ENCODE assay signal across 8 cellular contexts in genomic region chr1:245155186-245156040, GRCh38. TPM values are rescaled to one million over a fixed set of nuclear protein-coding genes. Genes with fewer than 3 reads are reported as not detected.
DNase-seq lines count a peak whose midpoint lies in the region; ATAC-seq and TF ChIP-seq lines count a peak whose summit lies in the region.

No MANE protein-coding gene starts in this region.

- peaks cover 8% of the 10 kb centered on the region for H3K36me3 Mint-ChIP-seq in glutamatergic neuron (ENCODE audit: unreplicated experiment)

- peak overlapping the region; percentile 92 for H3K4me3 Mint-ChIP-seq in glutamatergic neuron (ENCODE audit: unreplicated experiment)

- intact Hi-C loops in prostate gland (cut with DNase I), result loop anchor here (2.0 to 5.0 kb wide), 4 partner anchors 225 to 1297 kb away; no protein-coding TSS in a partner anchor

- H3K4me3 ChIP-seq in LNCaP clone FGC (ENCODE audit: low read depth, low read length), result peak overlapping the region; percentile 45; the same call in 1 of the 2 replicates
- H3K4me3 ChIP-seq in prostate gland, result peak overlapping the region; percentile 41 to 44

- TF ChIP-seq CTCF in LNCaP clone FGC (IDR thresholded peaks at IDR 0.05; ENCODE audit: control insufficient read depth, extremely low read depth, insufficient read depth), result no peak
- TF ChIP-seq CTCF in glutamatergic neuron (IDR thresholded peaks at IDR 0.05; ENCODE audit: partially characterized antibody, unreplicated experiment), result no peak
- peak in 1 of 4 experiments; percentile 12 for TF ChIP-seq CTCF in prostate gland (IDR thresholded peaks at IDR 0.05)
- TF ChIP-seq CTCF in omental fat pad (IDR thresholded peaks at IDR 0.05), result no peak

- DNase-seq in EL (peak; percentile 34), LNCaP clone FGC (ENCODE audit: low read depth) (no peak), glutamatergic neuron (peak; percentile 35), prostate gland (ENCODE audit: low spot score) (no peak), omental fat pad (ENCODE audit: low spot score) (no peak)
- DNase-seq in activated CD8-positive, alpha-beta memory T cell treated with anti-CD3 and anti-CD28 coated beads for 24 hours, result peak; percentile 63

- no peak overlapping the region for H3K27ac Mint-ChIP-seq in glutamatergic neuron (ENCODE audit: unreplicated experiment)

- H3K9me3 Mint-ChIP-seq in glutamatergic neuron (ENCODE audit: unreplicated experiment), result peaks cover 6% of the 10 kb centered on the region

- no peaks in the 10 kb centered on the region for H3K9me3 ChIP-seq in prostate gland

- no peak for TF ChIP-seq POLR2A in prostate gland (IDR thresholded peaks at IDR 0.05)

- H3K27me3 Mint-ChIP-seq in glutamatergic neuron (ENCODE audit: unreplicated experiment), result peaks cover 7% of the 10 kb centered on the region

- under 1% methylated on average over 59 of the region's 59 CpGs for WGBS in prostate gland

- no peaks in the 10 kb centered on the region for H3K27me3 ChIP-seq in prostate gland (replicated peaks; ENCODE audit: insufficient read depth)

- H3K4me1 Mint-ChIP-seq in glutamatergic neuron (ENCODE audit: low read depth, unreplicated experiment), result peaks cover 2% of the 10 kb centered on the region

- H3K36me3 ChIP-seq in prostate gland, result no peaks in the 10 kb centered on the region

- H3K27ac ChIP-seq in prostate gland, result no peak overlapping the region

- H3K4me1 ChIP-seq in prostate gland (replicated peaks), result peaks cover 12% of the 10 kb centered on the region

- ATAC-seq in omental fat pad (ENCODE audit: low FRiP score) (no peak), GM18873 (IDR thresholded peaks at IDR 0.05; ENCODE audit: low FRiP score, unreplicated experiment) (no peak), HG02938 (IDR thresholded peaks at IDR 0.05; ENCODE audit: unreplicated experiment) (no peak)

RNA-seq across cellular contexts. Expression of gene KIF26B, which starts 0.6 kb away (rescaled TPM):
- total RNA-seq in glutamatergic neuron (ENCODE audit: unreplicated experiment), result 2.4 TPM
- total RNA-seq in prostate gland, result 1 to 10 TPM; 3.3 to 3.8 TPM
- total RNA-seq in omental fat pad, result under 1 TPM; 0.13 to 0.96 (median 0.39) TPM

Comparison
In these comparisons a context has a peak if more than half of its experiments do, and no peak if none do; other contexts are left out.
1. DNase-seq: peak in EL (single experiment), activated CD8-positive, alpha-beta memory T cell treated with anti-CD3 and anti-CD28 coated beads for 24 hours (single experiment) and glutamatergic neuron (single experiment); none in LNCaP clone FGC (single experiment), prostate gland (single experiment) and omental fat pad (single experiment).